In genomic region chr5:89313044-89313443, GRCh38 we compare ENCODE assay signal across 10 cellular contexts.
A peak's percentile ranks its signal among the peaks of the same experiment; 100 is the strongest.
DNase-seq lines count a peak whose midpoint lies in the region; ATAC-seq, FAIRE-seq and TF ChIP-seq lines count a peak whose summit lies in the region.
"Had no signal": no experiment of that assay in that cellular context is flagged by ENCODE, and none has a peak within 500 bp of the region (broad histone marks: within the 10 kb centered on the region; RNA-seq: fewer than 3 reads in every experiment).

No MANE protein-coding gene starts in this region.

- H3K36me3 ChIP-seq in IMR-90 (ENCODE audit: control insufficient read depth, insufficient read depth, low read length) = no peaks in the 10 kb centered on the region
- H3K36me3 ChIP-seq in K562 (ENCODE audit: control insufficient read depth, insufficient read depth, low read length) = no peaks in the 10 kb centered on the region
- no peaks in the 10 kb centered on the region for H3K36me3 ChIP-seq in neuronal stem cell (replicated peaks in 1 of 2; ENCODE audit: control insufficient read depth in 2 of 2, insufficient read depth in 2 of 2, low read length in 2 of 2)
- H3K36me3 ChIP-seq in PC-9 (ENCODE audit: low read depth) = no peaks in the 10 kb centered on the region

- no peak overlapping the region for H2AK9ac ChIP-seq in IMR-90 (replicated peaks; ENCODE audit: low read depth, low read length, poor library complexity)

- H4K8ac ChIP-seq in IMR-90 (ENCODE audit: low read depth in 2 of 2, low read length in 2 of 2) = no peak overlapping the region
- H4K8ac ChIP-seq in neuronal stem cell (ENCODE audit: low read depth, low read length) = no peak overlapping the region

- H3K9me1 ChIP-seq in IMR-90 (ENCODE audit: insufficient read depth, low read length) (peaks cover 6% of the 10 kb centered on the region), K562 (ENCODE audit: control insufficient read depth, insufficient read depth, low read length) (no peaks in the 10 kb centered on the region)

- H2BK5ac ChIP-seq in IMR-90 (ENCODE audit: low read depth, low read length, poor library complexity, severe bottlenecking) (peak overlapping the region; percentile 18), neuronal stem cell (ENCODE audit: low read length) (no peak overlapping the region)

- no peaks in the 10 kb centered on the region for H3K79me2 ChIP-seq in K562 (ENCODE audit: control insufficient read depth, insufficient read depth, low read length)
- no peaks in the 10 kb centered on the region for H3K79me2 ChIP-seq in PC-9 (ENCODE audit: low read depth)

- peaks cover 4% of the 10 kb centered on the region; the same call in 1 of the 2 replicates for H3K4me1 ChIP-seq in IMR-90 (ENCODE audit: control insufficient read depth, insufficient read depth, low read length)
- H3K4me1 ChIP-seq in K562 (replicated peaks in 1 of 2; ENCODE audit: control insufficient read depth in 2 of 2, insufficient read depth in 2 of 2, low read length in 2 of 2) = peaks cover 0 to 26% of the 10 kb centered on the region in 2 experiments; a peak in 3 of 5 replicates
- peaks cover 0 to 12% of the 10 kb centered on the region in 2 donors for H3K4me1 ChIP-seq in neuronal stem cell (ENCODE audit: control insufficient read depth in 2 of 2, insufficient read depth in 1 of 2, low read depth in 1 of 2, low read length in 2 of 2)
- H3K4me1 ChIP-seq in PC-9 (replicated peaks; ENCODE audit: insufficient read depth) = no peaks in the 10 kb centered on the region

- no peak; the same call in 1 of the 2 replicates for ATAC-seq in IMR-90 (ENCODE audit: low read depth)
- ATAC-seq in K562 = no peak

- no peak overlapping the region for H3K4me3 ChIP-seq in IMR-90 (ENCODE audit: insufficient read depth, low read depth, low read length)
- H3K4me3 ChIP-seq in K562 = no peak overlapping the region
- no peak overlapping the region for H3K4me3 ChIP-seq in neuronal stem cell (ENCODE audit: low read length in 2 of 2)
- no peak overlapping the region for H3K4me3 ChIP-seq in PC-9

- no peak overlapping the region for H2BK15ac ChIP-seq in IMR-90 (ENCODE audit: low read depth, low read length)
- no peak overlapping the region for H2BK15ac ChIP-seq in neuronal stem cell (ENCODE audit: low read length)

- BruUV-seq in IMR-90 (replicated peaks; lab: Mats Ljungman, UMichigan) = no TSS peak
- no TSS peak for BruUV-seq in K562 (replicated peaks; lab: Mats Ljungman, UMichigan)
- BruUV-seq in PC-9 (replicated peaks; lab: Mats Ljungman, UMichigan) = no TSS peak

- H2AK5ac ChIP-seq in IMR-90 (ENCODE audit: low read depth, low read length) = no peak overlapping the region
- no peak overlapping the region for H2AK5ac ChIP-seq in neuronal stem cell (ENCODE audit: low read depth, low read length)

- TF ChIP-seq EP300 in K562 (IDR thresholded peaks at IDR 0.05; ENCODE audit: low read length) = no peak

- H3K4me2 ChIP-seq in IMR-90 (ENCODE audit: low read depth, low read length) = no peak overlapping the region
- no peak overlapping the region for H3K4me2 ChIP-seq in K562 (ENCODE audit: insufficient read depth, low read length)
- H3K4me2 ChIP-seq in neuronal stem cell (ENCODE audit: insufficient read depth, low read length, poor library complexity, severe bottlenecking) = no peak overlapping the region
- H3K4me2 ChIP-seq in PC-9 = no peak overlapping the region

- intact Hi-C loops in IMR-90 (cut with micrococcal nuclease) (no loop called here), K562 (cut with micrococcal nuclease) (no loop called here), PC-9 (cut with micrococcal nuclease; ENCODE audit: unreplicated experiment) (no loop called here)

- H4K91ac ChIP-seq in IMR-90 (ENCODE audit: insufficient read depth, low read depth, low read length) (no peak overlapping the region), neuronal stem cell (ENCODE audit: low read depth, low read length, poor library complexity) (no peak overlapping the region)

- no peaks in the 10 kb centered on the region for H3K9me2 ChIP-seq in PC-9 (ENCODE audit: insufficient read depth)

- H2BK12ac ChIP-seq in neuronal stem cell (ENCODE audit: low read length) = no peak overlapping the region

- H3F3A ChIP-seq in PC-9 (ENCODE audit: insufficient read depth, low read depth) = no peaks in the 10 kb centered on the region

- DNase-seq in NCI-H1092 treated with DMSO at 0.1 percent for 48 hours (lab: John Stamatoyannopoulos, UW) (peak; percentile 11), NCI-H1092 (lab: John Stamatoyannopoulos, UW) (no peak), IMR-90 (peak; percentile 74), K562 (ENCODE audit: extremely low read depth in 1 of 4, low spot score in 3 of 4) (no peak), neuronal stem cell (ENCODE audit: low spot score) (no peak), PC-9 (no peak), cerebellar cortex (ENCODE audit: low spot score) (no peak), NCI-H2227 treated with DMSO at 0.1 percent for 48 hours (lab: John Stamatoyannopoulos, UW) (no peak)
- DNase-seq: activated CD4-positive, alpha-beta memory T cell treated with anti-CD3 and anti-CD28 coated beads for 36 hours had no signal

- H3K27ac ChIP-seq in IMR-90 (ENCODE audit: insufficient read depth, low read length) (no peak overlapping the region), K562 (ENCODE audit: extremely low read depth, low read depth, low read length) (peak overlapping the region; percentile 62; the same call in 1 of the 3 replicates), neuronal stem cell (replicated peaks; ENCODE audit: low read length) (no peak overlapping the region), PC-9 (no peak overlapping the region)

- no peaks in the 10 kb centered on the region for H3K9me3 ChIP-seq in IMR-90 (ENCODE audit: control insufficient read depth, insufficient read depth, low read length)
- H3K9me3 ChIP-seq in K562 (replicated peaks; ENCODE audit: control insufficient read depth, insufficient read depth, low read depth, low read length) = no peaks in the 10 kb centered on the region; the same call in 1 of the 2 replicates
- no peaks in the 10 kb centered on the region for H3K9me3 ChIP-seq in neuronal stem cell (replicated peaks in 1 of 2; ENCODE audit: control insufficient read depth in 2 of 2, insufficient read depth in 1 of 2, low read depth in 1 of 2, low read length in 2 of 2)
- H3K9me3 ChIP-seq in PC-9 (ENCODE audit: insufficient read depth, low read depth) = no peaks in the 10 kb centered on the region

- H3K79me1 ChIP-seq in IMR-90 (ENCODE audit: low read depth in 1 of 2, low read length in 2 of 2) = no peaks in the 10 kb centered on the region
- no peaks in the 10 kb centered on the region for H3K79me1 ChIP-seq in neuronal stem cell (ENCODE audit: low read depth, low read length)

- TF ChIP-seq POLR2A in IMR-90 (IDR thresholded peaks at IDR 0.05; ENCODE audit: low read depth, low read length) (no peak), K562 (conservative IDR thresholded peaks at IDR 0.05) (no peak)

- H2BK120ac ChIP-seq in IMR-90 (ENCODE audit: low read depth, low read length) = peak overlapping the region; percentile 3; the same call in 1 of the 2 replicates
- no peak overlapping the region for H2BK120ac ChIP-seq in neuronal stem cell (ENCODE audit: low read depth, low read length)

- H3K14ac ChIP-seq in IMR-90 (replicated peaks; ENCODE audit: low read depth, low read length) (0 out of 2 replicates have a peak overlapping the region, but pooled peaks have one; percentile 5), neuronal stem cell (ENCODE audit: low read length) (no peak overlapping the region)

- TF ChIP-seq RAD21 in IMR-90 (IDR thresholded peaks at IDR 0.05; ENCODE audit: low read length) (no peak), K562 (CRISPR knock-in tag; conservative IDR thresholded peaks at IDR 0.05 in 1 of 2, IDR thresholded peaks at IDR 0.05 in 1 of 2) (no peak)

- no peak overlapping the region for H3K56ac ChIP-seq in IMR-90 (ENCODE audit: extremely low read depth, insufficient read depth, low read length)

- peak overlapping the region; percentile 39 for H2AFZ ChIP-seq in IMR-90 (replicated peaks; ENCODE audit: low read length, poor library complexity)
- H2AFZ ChIP-seq in K562 (ENCODE audit: low read depth, low read length) = peak overlapping the region; percentile 77
- H2AFZ ChIP-seq in neuronal stem cell (ENCODE audit: low read length) = peak overlapping the region; percentile 45
- H2AFZ ChIP-seq in PC-9 = no peak overlapping the region

- H3K27me3 ChIP-seq in IMR-90 (ENCODE audit: control insufficient read depth, insufficient read depth, low read length) (no peaks in the 10 kb centered on the region), K562 (ENCODE audit: control insufficient read depth in 2 of 2, insufficient read depth in 2 of 2, low read length in 2 of 2) (no peaks in the 10 kb centered on the region), neuronal stem cell (ENCODE audit: control insufficient read depth in 3 of 3, insufficient read depth in 3 of 3, low read depth in 1 of 3, low read length in 3 of 3) (no peaks in the 10 kb centered on the region), PC-9 (ENCODE audit: insufficient read depth, low read depth) (no peaks in the 10 kb centered on the region)

- H3K23ac ChIP-seq in IMR-90 (ENCODE audit: low read depth, low read length) (no peak overlapping the region), neuronal stem cell (ENCODE audit: low read depth, low read length, poor library complexity) (no peak overlapping the region)

- H3K9ac ChIP-seq in IMR-90 (ENCODE audit: low read depth, low read length) = no peak overlapping the region
- no peak overlapping the region for H3K9ac ChIP-seq in K562 (ENCODE audit: insufficient read depth in 1 of 2, low read depth in 2 of 2, low read length in 2 of 2)
- H3K9ac ChIP-seq in neuronal stem cell (ENCODE audit: low read depth, low read length, poor library complexity) = no peak overlapping the region

- peak overlapping the region; percentile 4; the same call in 1 of the 2 replicates for H2BK20ac ChIP-seq in IMR-90 (ENCODE audit: low read depth, low read length)

- in situ Hi-C loops in IMR-90 (cut with MboI; ENCODE audit: low sequenced_read_pairs) = no loop called here
- in situ Hi-C loops in K562 (cut with MboI) = no loop called here

- no peak overlapping the region for H4K5ac ChIP-seq in IMR-90 (ENCODE audit: low read depth, low read length)

- dilution Hi-C loops in IMR-90 (cut with HindIII; ENCODE audit: low sequenced_read_pairs, unreplicated experiment) = no loop called here

- CTCF ChIA-PET in IMR-90 (lab: Yijun Ruan, JAX) = no interaction called here
- CTCF ChIA-PET in K562 (lab: Yijun Ruan, JAX; ENCODE audit: low intra/inter-chr PET ratio) = no interaction called here
- CTCF ChIA-PET in PC-9 (lab: Charles Lee) = no interaction called here

- POLR2A ChIA-PET in IMR-90 (lab: Charles Lee; ENCODE audit: unreplicated experiment) (no interaction called here), K562 (lab: Yijun Ruan, JAX) (no interaction called here), PC-9 (lab: Charles Lee; ENCODE audit: unreplicated experiment) (interaction anchor here (0.6 kb wide), 1 partner anchor 541 kb away, joined by 4 read pairs; no protein-coding TSS in a partner anchor)

- TF ChIP-seq CTCF in IMR-90 (conservative IDR thresholded peaks at IDR 0.05; ENCODE audit: low read depth, low read length) = no peak
- no peak for TF ChIP-seq CTCF in K562 (IDR thresholded peaks at IDR 0.05 in 2 of 3, conservative IDR thresholded peaks at IDR 0.05 in 1 of 3; ENCODE audit: insufficient read depth in 2 of 3, low read depth in 1 of 3, low read length in 3 of 3)
- no peak for TF ChIP-seq CTCF in PC-9 (conservative IDR thresholded peaks at IDR 0.05)

- WGBS in IMR-90 (ENCODE audit: extremely low coverage in 2 of 2, insufficient read length in 1 of 2), 2 experiments = no CpG with 5 or more reads among the region's 2 CpGs
- WGBS in K562 (ENCODE audit: insufficient coverage, low coverage, missing lambda C conversion rate) = 14% methylated on average over 2 of the region's 2 CpGs
- no CpG with 5 or more reads among the region's 2 CpGs for WGBS in neuronal stem cell (ENCODE audit: extremely low coverage in 2 of 2, insufficient read length in 2 of 2, insufficient replicate concordance in 1 of 2), 2 donors

- H4K20me1 ChIP-seq in IMR-90 (ENCODE audit: insufficient read depth, low read length) = no peaks in the 10 kb centered on the region
- no peaks in the 10 kb centered on the region for H4K20me1 ChIP-seq in K562 (replicated peaks; ENCODE audit: control insufficient read depth, insufficient read depth, low read length)
- H4K20me1 ChIP-seq in PC-9 (ENCODE audit: insufficient read depth) = no peaks in the 10 kb centered on the region

- H3K4ac ChIP-seq in IMR-90 (ENCODE audit: low read depth, low read length) (no peak overlapping the region; the same call in 1 of the 2 replicates), neuronal stem cell (ENCODE audit: low read length) (no peak overlapping the region)

- no peak for FAIRE-seq in K562 (lab: Jason Lieb, UNC)
- FAIRE-seq: A204.1 had no signal

- H3K18ac ChIP-seq in IMR-90 (ENCODE audit: low read depth, low read length) (no peak overlapping the region), neuronal stem cell (ENCODE audit: low read length) (no peak overlapping the region)

Comparison
In these comparisons a context has a peak if more than half of its experiments do, and no peak if none do; other contexts are left out.
1. DNase-seq: peak in NCI-H1092 treated with DMSO at 0.1 percent for 48 hours (single experiment) and IMR-90 (single experiment); none in NCI-H1092 (single experiment), K562 (0 of 4), neuronal stem cell (single experiment), PC-9 (0 of 2), cerebellar cortex (single experiment) and NCI-H2227 treated with DMSO at 0.1 percent for 48 hours (single experiment).